Comparison of ENCODE assay signal across 1 cellular context in genomic region chr12:1661553-1662335, GRCh38.
TF ChIP-seq lines count a peak whose summit lies in the region.

No MANE protein-coding gene starts in this region.

TF ChIP-seq in HepG2, 621 proteins besides CTCF, POLR2A, EP300 and RAD21 (continued from another document and continues in another):
- TF ChIP-seq SKIL (CRISPR knock-in tag; IDR thresholded peaks at IDR 0.05; ENCODE audit: borderline replicate concordance) (0 out of 2 replicates have a peak, but pooled peaks have one; percentile 34), HOXA9 (CRISPR knock-in tag; IDR thresholded peaks at IDR 0.05; ENCODE audit: borderline replicate concordance) (0 out of 2 replicates have a peak, but pooled peaks have one; percentile 49), MLX (CRISPR knock-in tag; IDR thresholded peaks at IDR 0.05) (peak; percentile 62; the same call in 1 of the 2 replicates), MYC (CRISPR knock-in tag; IDR thresholded peaks at IDR 0.05; ENCODE audit: borderline replicate concordance) (peak; percentile 90), ZFP37 (CRISPR knock-in tag; IDR thresholded peaks at IDR 0.05; ENCODE audit: borderline replicate concordance) (no peak), SALL2 (CRISPR knock-in tag; IDR thresholded peaks at IDR 0.05) (no peak), NPAS2 (CRISPR knock-in tag; IDR thresholded peaks at IDR 0.05; ENCODE audit: borderline replicate concordance) (no peak), MLLT10 (CRISPR knock-in tag; IDR thresholded peaks at IDR 0.05) (no peak), TFDP2 (CRISPR knock-in tag; IDR thresholded peaks at IDR 0.05) (peak; percentile 65; the same call in 1 of the 2 replicates), PLRG1 (conservative IDR thresholded peaks at IDR 0.05) (no peak), ZNF800 (CRISPR knock-in tag; IDR thresholded peaks at IDR 0.05) (no peak), SP1 (IDR thresholded peaks at IDR 0.05) (no peak), SP1 (CRISPR knock-in tag; IDR thresholded peaks at IDR 0.05) (peak; percentile 39; the same call in 1 of the 2 replicates), ZNF766 (CRISPR knock-in tag; IDR thresholded peaks at IDR 0.05; ENCODE audit: borderline replicate concordance) (no peak), ZNF761 (CRISPR knock-in tag; conservative IDR thresholded peaks at IDR 0.05) (no peak), ZNF264 (CRISPR knock-in tag; IDR thresholded peaks at IDR 0.05) (no peak), ZMYM3 (CRISPR knock-in tag; IDR thresholded peaks at IDR 0.05) (peak; percentile 20; the same call in 1 of the 2 replicates), NFYB (CRISPR knock-in tag; IDR thresholded peaks at IDR 0.05) (no peak), ZNF441 (CRISPR knock-in tag; IDR thresholded peaks at IDR 0.05; ENCODE audit: borderline replicate concordance) (no peak), ATF7-NPFF (CRISPR knock-in tag; IDR thresholded peaks at IDR 0.05; ENCODE audit: low read depth) (peak; percentile 58; the same call in 1 of the 2 replicates), DPF2 (CRISPR knock-in tag; IDR thresholded peaks at IDR 0.05; ENCODE audit: borderline replicate concordance, low read depth) (no peak), SAFB2 (CRISPR knock-in tag; IDR thresholded peaks at IDR 0.05; ENCODE audit: borderline replicate concordance, low read depth) (0 out of 2 replicates have a peak, but pooled peaks have one; percentile 45), EEA1 (CRISPR knock-in tag; IDR thresholded peaks at IDR 0.05; ENCODE audit: borderline replicate concordance) (peak; percentile 43; the same call in 1 of the 2 replicates), NFRKB (IDR thresholded peaks at IDR 0.05) (no peak), ZNF768 (CRISPR knock-in tag; IDR thresholded peaks at IDR 0.05) (no peak), ZNF326 (CRISPR knock-in tag; IDR thresholded peaks at IDR 0.05; ENCODE audit: borderline replicate concordance) (no peak), ZFY (CRISPR knock-in tag; IDR thresholded peaks at IDR 0.05) (peak; percentile 69), ZNF431 (CRISPR knock-in tag; IDR thresholded peaks at IDR 0.05; ENCODE audit: borderline replicate concordance, low read depth) (no peak), ATF5 (CRISPR knock-in tag; IDR thresholded peaks at IDR 0.05; ENCODE audit: low read depth) (no peak), PBX2 (CRISPR knock-in tag; IDR thresholded peaks at IDR 0.05) (no peak), CSRNP2 (CRISPR knock-in tag; conservative IDR thresholded peaks at IDR 0.05; ENCODE audit: low read depth) (no peak), ZNF564 (CRISPR knock-in tag; IDR thresholded peaks at IDR 0.05) (0 out of 2 replicates have a peak, but pooled peaks have one; percentile 39), ZBTB26 (CRISPR knock-in tag; IDR thresholded peaks at IDR 0.05; ENCODE audit: borderline replicate concordance) (0 out of 2 replicates have a peak, but pooled peaks have one; percentile 19), HOMEZ (CRISPR knock-in tag; IDR thresholded peaks at IDR 0.05; ENCODE audit: low read depth) (no peak), MZF1 (CRISPR knock-in tag; IDR thresholded peaks at IDR 0.05; ENCODE audit: borderline replicate concordance) (no peak), ETV6 (CRISPR knock-in tag; conservative IDR thresholded peaks at IDR 0.05) (peak; percentile 99), ZNF432 (CRISPR knock-in tag; IDR thresholded peaks at IDR 0.05; ENCODE audit: borderline replicate concordance) (no peak), ZBTB7B (CRISPR knock-in tag; IDR thresholded peaks at IDR 0.05) (peak; percentile 79), ZKSCAN5 (CRISPR knock-in tag; IDR thresholded peaks at IDR 0.05) (no peak), POLR2AphosphoS2 (IDR thresholded peaks at IDR 0.05; ENCODE audit: low read depth, low read length) (no peak), CSRNP1 (CRISPR knock-in tag; IDR thresholded peaks at IDR 0.05) (no peak), PHF8 (CRISPR knock-in tag; IDR thresholded peaks at IDR 0.05) (peak; percentile 79), ZNF670 (CRISPR knock-in tag; IDR thresholded peaks at IDR 0.05; ENCODE audit: borderline replicate concordance) (peak; percentile 53; the same call in 1 of the 2 replicates), RARG (CRISPR knock-in tag; IDR thresholded peaks at IDR 0.05; ENCODE audit: low read depth) (no peak), TRAFD1 (CRISPR knock-in tag; IDR thresholded peaks at IDR 0.05; ENCODE audit: borderline replicate concordance) (no peak), CHD4 (IDR thresholded peaks at IDR 0.05; ENCODE audit: borderline replicate concordance, low read length) (no peak), ZNF543 (CRISPR knock-in tag; IDR thresholded peaks at IDR 0.05) (0 out of 2 replicates have a peak, but pooled peaks have one; percentile 63), RXRB (CRISPR knock-in tag; IDR thresholded peaks at IDR 0.05; ENCODE audit: borderline replicate concordance) (peak; percentile 27; the same call in 1 of the 2 replicates), ZNF12 (CRISPR knock-in tag; IDR thresholded peaks at IDR 0.05) (0 out of 2 replicates have a peak, but pooled peaks have one; percentile 1)
